8 cellular contexts compared by ENCODE assay signal in genomic region chr7:100584677-100585510, GRCh38. TPM values are rescaled to one million over a fixed set of nuclear protein-coding genes. Genes with fewer than 3 reads are reported as not detected.
DNase-seq lines count a peak whose midpoint lies in the region; ATAC-seq and TF ChIP-seq lines count a peak whose summit lies in the region.

No MANE protein-coding gene starts in this region.

- intact Hi-C loops in gastrocnemius medialis (cut with DNase I; ENCODE audit: low total_unique reads) (no loop called here), head of caudate nucleus (cut with DNase I) (no loop called here)

- in situ Hi-C loops in gastrocnemius medialis (cut with MboI; ENCODE audit: low sequenced_read_pairs in 4 of 4) = loop anchor here in 1 of 4 donors (10.0 to 25.0 kb wide), 2 partner anchors 110 to 277 kb away; partner anchors contain the start of genes GIGYF1, SLC12A9 and TRIP6

- H3K9me3 ChIP-seq in gastrocnemius medialis = no peaks in the 10 kb centered on the region

- DNase-seq in DMS79 treated with DMSO at 0.1 percent for 48 hours (lab: John Stamatoyannopoulos, UW) (peak; percentile 33), M059J (ENCODE audit: low read depth) (peak; percentile 70), gastrocnemius medialis (no peak), head of caudate nucleus (no peak)
- DNase-seq in stimulated activated CD4-positive, alpha-beta T cell treated with anti-CD3 and anti-CD28 coated beads, Interleukin-2, amount 100 ng/mL, for 24 hours = no peak

- peaks cover 0 to 23% of the 10 kb centered on the region in 2 donors for H3K36me3 ChIP-seq in gastrocnemius medialis

- H3K4me1 ChIP-seq in gastrocnemius medialis = peaks cover 11 to 30% of the 10 kb centered on the region in 2 donors

- TF ChIP-seq CTCF in gastrocnemius medialis (IDR thresholded peaks at IDR 0.05 in 4 of 5, conservative IDR thresholded peaks at IDR 0.05 in 1 of 5) = no peak

- H3K27ac ChIP-seq in angular gyrus (ENCODE audit: low read depth, low read length) (peak overlapping the region; percentile 39), gastrocnemius medialis (peak overlapping the region; percentile 92 to 97 (median 96))

- ATAC-seq in gastrocnemius medialis (no peak), HG03378 (IDR thresholded peaks at IDR 0.05; ENCODE audit: unreplicated experiment) (no peak)

- no peaks in the 10 kb centered on the region for H3K27me3 ChIP-seq in gastrocnemius medialis

- H3K4me3 ChIP-seq in iPS-11a (ENCODE audit: low read depth, low read length) (peak overlapping the region; percentile 84), gastrocnemius medialis (peak overlapping the region; percentile 89 to 98 (median 96))

- no peak for TF ChIP-seq POLR2A in gastrocnemius medialis (IDR thresholded peaks at IDR 0.05)

RNA-seq across cellular contexts. Expression of gene LRCH4, which starts 1.0 kb away (rescaled TPM):
- total RNA-seq in M059J (2014; rRNA removed; shearing (Covaris generic)) = 12.2 and 16.0 TPM in 2 replicates
- total RNA-seq in gastrocnemius medialis = 100 to 1,000 TPM in 1 of 4 donors, 10 to 100 TPM in 3; 71.1 to 105 (median 89.0) TPM

RNA-seq across cellular contexts. Expression of gene FBXO24, which starts 1.2 kb away (rescaled TPM):
- total RNA-seq in M059J (2014; rRNA removed; shearing (Covaris generic)) = 0.05 and 0.44 TPM in 2 replicates
- total RNA-seq in gastrocnemius medialis = not detected

RNA-seq across cellular contexts. Expression of gene SAP25, which starts 11.2 kb away (rescaled TPM):
- not detected in 2 replicates for total RNA-seq in M059J (2014; rRNA removed; shearing (Covaris generic))
- total RNA-seq in gastrocnemius medialis = under 1 TPM in 1 of 4 donors, not detected in 3; 0.49 TPM

RNA-seq across cellular contexts. Expression of gene PCOLCE, which starts 17.3 kb away (rescaled TPM):
- total RNA-seq in M059J (2014; rRNA removed; shearing (Covaris generic)) = 7.8 and 10.3 TPM in 2 replicates
- total RNA-seq in gastrocnemius medialis = 10 to 100 TPM in 1 of 4 donors, 1 to 10 TPM in 3; 1.6 to 17.3 (median 5.7) TPM

RNA-seq across cellular contexts. Expression of gene MOSPD3, which starts 27.4 kb away (rescaled TPM):
- total RNA-seq in M059J (2014; rRNA removed; shearing (Covaris generic)) = 15.6 and 22.0 TPM in 2 replicates
- total RNA-seq in gastrocnemius medialis = 1 to 10 TPM; 3.5 to 9.1 (median 4.6) TPM

Comparison
In these comparisons a context has a peak if more than half of its experiments do, and no peak if none do; other contexts are left out.
1. DNase-seq: peak in DMS79 treated with DMSO at 0.1 percent for 48 hours (single experiment) and M059J (single experiment); none in gastrocnemius medialis (0 of 2), head of caudate nucleus (0 of 42) and stimulated activated CD4-positive, alpha-beta T cell treated with anti-CD3 and anti-CD28 coated beads, Interleukin-2, amount 100 ng/mL, for 24 hours (0 of 2).